In genomic region chr17:75125984-75126383, GRCh38 we compare ENCODE assay signal across 13 cellular contexts. TPM values are rescaled to one million over a fixed set of nuclear protein-coding genes. Genes with fewer than 3 reads are reported as not detected.
DNase-seq lines count a peak whose midpoint lies in the region; ATAC-seq, FAIRE-seq and TF ChIP-seq lines count a peak whose summit lies in the region.
"Had no signal": no experiment of that assay in that cellular context is flagged by ENCODE, and none has a peak within 500 bp of the region (broad histone marks: within the 10 kb centered on the region; RNA-seq: fewer than 3 reads in every experiment).

No MANE protein-coding gene starts in this region.

- H3K9me3 Mint-ChIP-seq in activated naive CD4-positive, alpha-beta T cell treated with anti-CD3 and anti-CD28 coated beads, Interleukin-2, amount 10 ng/mL, durations not matched to agents 7 days and 5 days: no peaks in the 10 kb centered on the region
- H3K9me3 Mint-ChIP-seq in stimulated activated effector memory CD8-positive, alpha-beta T cell treated with anti-CD3 and anti-CD28 coated beads, Interleukin-12 subunit alpha, Interleukin-12 subunit beta, amount 100 ng/mL, for 72 hours: no peaks in the 10 kb centered on the region

- peak; percentile 52 for DNase-seq in activated naive CD4-positive, alpha-beta T cell treated with anti-CD3 and anti-CD28 coated beads, Interleukin-2, amount 10 ng/mL, durations not matched to agents 7 days and 5 days
- no peak for DNase-seq in activated naive CD4-positive, alpha-beta T cell treated with Interleukin-2 at 50 U/mL for 16 hours
- peak; percentile 39 for DNase-seq in OCI-LY7 (ENCODE audit: low spot score)
- peak in 1 of 4 experiments; percentile 15 for DNase-seq in K562 (ENCODE audit: extremely low read depth in 1 of 4, low spot score in 3 of 4)
- no peak for DNase-seq in stimulated activated effector memory CD8-positive, alpha-beta T cell treated with anti-CD3 and anti-CD28 coated beads, Interleukin-12 subunit alpha, Interleukin-12 subunit beta, amount 100 ng/mL, for 72 hours (ENCODE audit: low spot score in 2 of 2)
- DNase-seq in C1 segment of cervical spinal cord (lab: John Stamatoyannopoulos, UW): no peak
- DNase-seq in 8988T: no peak
- DNase-seq: activated T-cell treated with anti-CD3 and anti-CD28 coated beads, Interleukin-2, amount 50 U/mL, for 1 hour; NCI-H2227 treated with DMSO at 0.1 percent for 48 hours; RPMI8226; stimulated activated naive CD4-positive, alpha-beta T cell treated with Interleukin-2 at 50 U/mL for 16 hours had no signal

- no peak for TF ChIP-seq EP300 in K562 (IDR thresholded peaks at IDR 0.05; ENCODE audit: low read length)

- no peaks in the 10 kb centered on the region for H3K9me1 ChIP-seq in K562 (ENCODE audit: control insufficient read depth, insufficient read depth, low read length)

- H4K20me1 ChIP-seq in OCI-LY7 (ENCODE audit: insufficient read depth, low read length) (peaks cover 10% of the 10 kb centered on the region), K562 (replicated peaks; ENCODE audit: control insufficient read depth, insufficient read depth, low read length) (peaks cover 6% of the 10 kb centered on the region; the same call in 1 of the 2 replicates)

- H3K79me2 ChIP-seq in OCI-LY7 (ENCODE audit: insufficient read depth, low read depth, low read length) (peaks cover 15% of the 10 kb centered on the region), K562 (ENCODE audit: control insufficient read depth, insufficient read depth, low read length) (peaks cover 38% of the 10 kb centered on the region)

- in situ Hi-C loops in K562 (cut with MboI): no loop called here

- H3K4me1 Mint-ChIP-seq in activated naive CD4-positive, alpha-beta T cell treated with anti-CD3 and anti-CD28 coated beads, Interleukin-2, amount 10 ng/mL, durations not matched to agents 7 days and 5 days: peaks cover 53% of the 10 kb centered on the region
- H3K4me1 Mint-ChIP-seq in stimulated activated effector memory CD8-positive, alpha-beta T cell treated with anti-CD3 and anti-CD28 coated beads, Interleukin-12 subunit alpha, Interleukin-12 subunit beta, amount 100 ng/mL, for 72 hours: peaks cover 40% of the 10 kb centered on the region

- H3K27me3 Mint-ChIP-seq in activated naive CD4-positive, alpha-beta T cell treated with anti-CD3 and anti-CD28 coated beads, Interleukin-2, amount 10 ng/mL, durations not matched to agents 7 days and 5 days: no peaks in the 10 kb centered on the region

- H3K27ac ChIP-seq in OCI-LY7 (ENCODE audit: low read depth, low read length, poor library complexity, severe bottlenecking) (peak overlapping the region; percentile 3), K562 (ENCODE audit: extremely low read depth, low read depth, low read length) (no peak overlapping the region; the same call in 2 of the 3 replicates)
- H3K27ac ChIP-seq: C4-2B had no signal

- TF ChIP-seq POLR2A in K562 (conservative IDR thresholded peaks at IDR 0.05): no peak

- H3K36me3 ChIP-seq in OCI-LY7 (ENCODE audit: insufficient read depth, low read length) (peaks cover 23% of the 10 kb centered on the region; the same call in 1 of the 2 replicates), K562 (ENCODE audit: control insufficient read depth, insufficient read depth, low read length) (peaks cover 27% of the 10 kb centered on the region; the same call in 2 of the 3 replicates)

- H2AFZ ChIP-seq in OCI-LY7 (ENCODE audit: low read length): no peak overlapping the region
- H2AFZ ChIP-seq in K562 (ENCODE audit: low read depth, low read length): no peak overlapping the region

- peak overlapping the region; percentile 26 for H3K4me3 Mint-ChIP-seq in activated naive CD4-positive, alpha-beta T cell treated with anti-CD3 and anti-CD28 coated beads, Interleukin-2, amount 10 ng/mL, durations not matched to agents 7 days and 5 days
- H3K4me3 Mint-ChIP-seq in stimulated activated effector memory CD8-positive, alpha-beta T cell treated with anti-CD3 and anti-CD28 coated beads, Interleukin-12 subunit alpha, Interleukin-12 subunit beta, amount 100 ng/mL, for 72 hours: no peak overlapping the region

- H3K9me3 ChIP-seq in OCI-LY7 (ENCODE audit: low read length): no peaks in the 10 kb centered on the region
- no peaks in the 10 kb centered on the region for H3K9me3 ChIP-seq in K562 (replicated peaks; ENCODE audit: control insufficient read depth, insufficient read depth, low read depth, low read length)

- intact Hi-C loops in OCI-LY7 (cut with micrococcal nuclease; ENCODE audit: unreplicated experiment): no loop called here
- intact Hi-C loops in K562 (cut with micrococcal nuclease): no loop called here

- WGBS in K562 (ENCODE audit: insufficient coverage, low coverage, missing lambda C conversion rate): 46% methylated on average over 3 of the region's 3 CpGs

- BruUV-seq in OCI-LY7 (replicated peaks; lab: Mats Ljungman, UMichigan): no TSS peak
- no TSS peak for BruUV-seq in K562 (replicated peaks; lab: Mats Ljungman, UMichigan)

- POLR2A ChIA-PET in OCI-LY7 (lab: Charles Lee): interaction anchor here (0.5 to 1.0 kb wide), 4 partner anchors 16 to 283 kb away, joined by 3 to 4 read pairs (median 3); partner anchors contain the start of gene ARMC7
- POLR2A ChIA-PET in K562 (lab: Yijun Ruan, JAX): interaction anchor here (0.6 to 7.6 kb wide), 6 partner anchors 9 to 120 kb away, joined by 3 to 58 read pairs (median 14); partner anchors contain the start of genes ARMC7 and JPT1

- no peak overlapping the region for H3K4me3 ChIP-seq in OCI-LY7 (ENCODE audit: low read depth, low read length, poor library complexity, severe bottlenecking)
- H3K4me3 ChIP-seq in K562: no peak overlapping the region

- H3K4me1 ChIP-seq in OCI-LY7 (ENCODE audit: insufficient read depth, low read length, poor library complexity, severe bottlenecking) (peaks cover 19% of the 10 kb centered on the region), K562 (replicated peaks in 1 of 2; ENCODE audit: control insufficient read depth in 2 of 2, insufficient read depth in 2 of 2, low read length in 2 of 2) (peaks cover 27 to 38% of the 10 kb centered on the region in 2 experiments)

- no peaks in the 10 kb centered on the region for H3K9me2 ChIP-seq in OCI-LY7 (ENCODE audit: insufficient read depth, low read length)

- H3K27ac Mint-ChIP-seq in activated naive CD4-positive, alpha-beta T cell treated with anti-CD3 and anti-CD28 coated beads, Interleukin-2, amount 10 ng/mL, durations not matched to agents 7 days and 5 days: peak overlapping the region; percentile 76
- H3K27ac Mint-ChIP-seq in stimulated activated effector memory CD8-positive, alpha-beta T cell treated with anti-CD3 and anti-CD28 coated beads, Interleukin-12 subunit alpha, Interleukin-12 subunit beta, amount 100 ng/mL, for 72 hours: peak overlapping the region; percentile 69

- CTCF ChIA-PET in activated naive CD4-positive, alpha-beta T cell treated with anti-CD3 and anti-CD28 coated beads, Interleukin-2, amount 10 ng/mL, durations not matched to agents 7 days and 5 days (lab: Charles Lee): interaction anchor here (0.8 to 12.7 kb wide), 4 partner anchors 12 to 76 kb away, joined by 3 to 164 read pairs (median 5); no protein-coding TSS in a partner anchor
- CTCF ChIA-PET in OCI-LY7 (lab: Charles Lee; ENCODE audit: unreplicated experiment) (interaction anchor here (0.9 kb wide), 1 partner anchor 12 kb away, joined by 4 read pairs; no protein-coding TSS in a partner anchor), K562 (lab: Yijun Ruan, JAX; ENCODE audit: low intra/inter-chr PET ratio) (no interaction called here)

- no peak for FAIRE-seq in K562 (lab: Jason Lieb, UNC)

- no peaks in the 10 kb centered on the region for H3K27me3 ChIP-seq in K562 (ENCODE audit: control insufficient read depth in 2 of 2, insufficient read depth in 2 of 2, low read length in 2 of 2)

- H3K9ac ChIP-seq in K562 (ENCODE audit: insufficient read depth in 1 of 2, low read depth in 2 of 2, low read length in 2 of 2): no peak overlapping the region

- no peak for TF ChIP-seq RAD21 in K562 (CRISPR knock-in tag; conservative IDR thresholded peaks at IDR 0.05 in 1 of 2, IDR thresholded peaks at IDR 0.05 in 1 of 2)

- ATAC-seq in K562 (no peak), GM18519 (IDR thresholded peaks at IDR 0.05; ENCODE audit: low FRiP score, unreplicated experiment) (no peak)
- ATAC-seq in stimulated activated effector memory CD8-positive, alpha-beta T cell treated with anti-CD3 and anti-CD28 coated beads, Interleukin-12 subunit alpha, Interleukin-12 subunit beta, amount 100 ng/mL, for 72 hours: no peak

- no peak for TF ChIP-seq CTCF in OCI-LY7 (conservative IDR thresholded peaks at IDR 0.05; ENCODE audit: low read length)
- no peak for TF ChIP-seq CTCF in K562 (IDR thresholded peaks at IDR 0.05 in 2 of 3, conservative IDR thresholded peaks at IDR 0.05 in 1 of 3; ENCODE audit: insufficient read depth in 2 of 3, low read depth in 1 of 3, low read length in 3 of 3)

- peak overlapping the region; percentile 9 for H3K4me2 ChIP-seq in OCI-LY7 (ENCODE audit: low read length)
- no peak overlapping the region for H3K4me2 ChIP-seq in K562 (ENCODE audit: insufficient read depth, low read length)

- peaks cover 30% of the 10 kb centered on the region for H3K36me3 Mint-ChIP-seq in activated naive CD4-positive, alpha-beta T cell treated with anti-CD3 and anti-CD28 coated beads, Interleukin-2, amount 10 ng/mL, durations not matched to agents 7 days and 5 days
- H3K36me3 Mint-ChIP-seq in stimulated activated effector memory CD8-positive, alpha-beta T cell treated with anti-CD3 and anti-CD28 coated beads, Interleukin-12 subunit alpha, Interleukin-12 subunit beta, amount 100 ng/mL, for 72 hours: peaks cover 39% of the 10 kb centered on the region

RNA-seq across cellular contexts. Expression of gene NT5C, which starts 5.6 kb away (rescaled TPM):
- 229 and 259 TPM in 2 replicates for total RNA-seq in OCI-LY7 (2014; rRNA removed; shearing (Covaris generic))
- total RNA-seq in OCI-LY7 (2022): 106 and 107 TPM in 2 replicates
- 23.9 and 63.5 TPM in 2 replicates for total RNA-seq in K562 (2011; cell fraction: chromatin; rRNA removed; ENCODE audit: low replicate concordance)
- 83.5 and 103 TPM in 2 replicates for total RNA-seq in K562 (2011; cell fraction: nucleolus; rRNA removed)
- total RNA-seq in K562 (2011; cell fraction: nucleoplasm; rRNA removed): 34.3 and 56.2 TPM in 2 replicates
- total RNA-seq in K562 (2014; rRNA removed): 150 and 205 TPM in 2 replicates
- 21.5 and 31.6 TPM in 2 replicates for total RNA-seq in K562 (2014; rRNA removed; fragmentation: Illumina TruSeq; extraction: Trizol)
- total RNA-seq in K562 (2015; rRNA removed; fragmentation: Illumina TruSeq; extraction: Trizol): 55.3 and 56.6 TPM in 2 replicates
- total RNA-seq in K562 (2021): 94.3 and 95.0 TPM in 2 replicates
- polyA plus RNA-seq in K562 (2011; rRNA removed): 45.0 and 55.6 TPM in 2 replicates
- polyA plus RNA-seq in K562 (2011; cell fraction: cytosol; rRNA removed): 71.8 and 135 TPM in 2 replicates
- 170 and 227 TPM in 2 replicates for polyA plus RNA-seq in K562 (2011; cell fraction: nucleus; rRNA removed)
- 54.2 and 75.4 TPM in 2 replicates for polyA plus RNA-seq in K562 (2012)
- 31.0 and 40.2 TPM in 2 replicates for polyA plus RNA-seq in K562 (2014; fragmentation: Illumina TruSeq; extraction: Trizol)
- polyA plus RNA-seq in K562 (2014; fragmentation: Nextera tagmentation; extraction: Ambion mirVana): 1 to 10 TPM; 2.9 to 5.0 TPM
- 167 and 175 TPM in 2 replicates for polyA plus RNA-seq in K562 (2014; rRNA removed)
- 6.2 and 7.8 TPM in 2 replicates for polyA minus RNA-seq in K562 (2011; rRNA and poly(A)+ RNA removed)
- 10.3 and 17.4 TPM in 2 replicates for polyA minus RNA-seq in K562 (2011; cell fraction: cytosol; rRNA and poly(A)+ RNA removed)
- polyA minus RNA-seq in K562 (2011; cell fraction: nucleus; rRNA and poly(A)+ RNA removed): 41.6 and 46.9 TPM in 2 replicates

RNA-seq across cellular contexts. Expression of gene ARMC7, which starts 16.2 kb away (rescaled TPM):
- 6.8 and 7.1 TPM in 2 replicates for total RNA-seq in OCI-LY7 (2014; rRNA removed; shearing (Covaris generic))
- total RNA-seq in OCI-LY7 (2022): 16.9 and 19.9 TPM in 2 replicates
- total RNA-seq in K562 (2011; cell fraction: chromatin; rRNA removed; ENCODE audit: low replicate concordance): 16.9 and 36.5 TPM in 2 replicates
- total RNA-seq in K562 (2011; cell fraction: nucleolus; rRNA removed): 20.5 and 25.8 TPM in 2 replicates
- total RNA-seq in K562 (2011; cell fraction: nucleoplasm; rRNA removed): 16.9 and 19.5 TPM in 2 replicates
- total RNA-seq in K562 (2014; rRNA removed): 5.9 and 10.2 TPM in 2 replicates
- 4.1 and 5.1 TPM in 2 replicates for total RNA-seq in K562 (2014; rRNA removed; fragmentation: Illumina TruSeq; extraction: Trizol)
- total RNA-seq in K562 (2015; rRNA removed; fragmentation: Illumina TruSeq; extraction: Trizol): 9.5 and 10.1 TPM in 2 replicates
- total RNA-seq in K562 (2021): 15.2 TPM in 2 replicates
- polyA plus RNA-seq in K562 (2011; rRNA removed): 3.9 and 8.0 TPM in 2 replicates
- polyA plus RNA-seq in K562 (2011; cell fraction: cytosol; rRNA removed): 9.1 and 13.1 TPM in 2 replicates
- 8.4 and 8.7 TPM in 2 replicates for polyA plus RNA-seq in K562 (2011; cell fraction: nucleus; rRNA removed)
- polyA plus RNA-seq in K562 (2012): 15.4 and 16.8 TPM in 2 replicates
- polyA plus RNA-seq in K562 (2014; fragmentation: Illumina TruSeq; extraction: Trizol): 8.7 and 12.7 TPM in 2 replicates
- 1 to 10 TPM; 1.4 to 2.8 TPM for polyA plus RNA-seq in K562 (2014; fragmentation: Nextera tagmentation; extraction: Ambion mirVana)
- polyA plus RNA-seq in K562 (2014; rRNA removed): 5.9 and 8.9 TPM in 2 replicates
- polyA minus RNA-seq in K562 (2011; rRNA and poly(A)+ RNA removed): 8.0 and 8.3 TPM in 2 replicates
- polyA minus RNA-seq in K562 (2011; cell fraction: cytosol; rRNA and poly(A)+ RNA removed): 8.3 and 9.9 TPM in 2 replicates
- polyA minus RNA-seq in K562 (2011; cell fraction: nucleus; rRNA and poly(A)+ RNA removed): 6.9 and 11.7 TPM in 2 replicates

RNA-seq across cellular contexts. Expression of gene JPT1, which starts 28.3 kb away (rescaled TPM):
- total RNA-seq in OCI-LY7 (2014; rRNA removed; shearing (Covaris generic)): 121 and 140 TPM in 2 replicates
- 251 and 253 TPM in 2 replicates for total RNA-seq in OCI-LY7 (2022)
- 60.0 and 81.0 TPM in 2 replicates for total RNA-seq in K562 (2011; cell fraction: chromatin; rRNA removed; ENCODE audit: low replicate concordance)
- total RNA-seq in K562 (2011; cell fraction: nucleolus; rRNA removed): 77.1 and 90.4 TPM in 2 replicates
- total RNA-seq in K562 (2011; cell fraction: nucleoplasm; rRNA removed): 68.9 and 75.0 TPM in 2 replicates
- total RNA-seq in K562 (2014; rRNA removed): 131 and 132 TPM in 2 replicates
- 168 and 185 TPM in 2 replicates for total RNA-seq in K562 (2014; rRNA removed; fragmentation: Illumina TruSeq; extraction: Trizol)
- total RNA-seq in K562 (2015; rRNA removed; fragmentation: Illumina TruSeq; extraction: Trizol): 290 and 292 TPM in 2 replicates
- 243 and 245 TPM in 2 replicates for total RNA-seq in K562 (2021)
- 54.0 and 56.7 TPM in 2 replicates for polyA plus RNA-seq in K562 (2011; rRNA removed)
- polyA plus RNA-seq in K562 (2011; cell fraction: cytosol; rRNA removed): 112 and 122 TPM in 2 replicates
- 68.8 and 82.6 TPM in 2 replicates for polyA plus RNA-seq in K562 (2011; cell fraction: nucleus; rRNA removed)
- polyA plus RNA-seq in K562 (2012): 165 and 353 TPM in 2 replicates
- 276 and 277 TPM in 2 replicates for polyA plus RNA-seq in K562 (2014; fragmentation: Illumina TruSeq; extraction: Trizol)
- polyA plus RNA-seq in K562 (2014; fragmentation: Nextera tagmentation; extraction: Ambion mirVana): 10 to 100 TPM; 67.8 to 77.7 TPM
- polyA plus RNA-seq in K562 (2014; rRNA removed): 144 and 237 TPM in 2 replicates
- 46.8 and 55.1 TPM in 2 replicates for polyA minus RNA-seq in K562 (2011; rRNA and poly(A)+ RNA removed)
- 131 and 146 TPM in 2 replicates for polyA minus RNA-seq in K562 (2011; cell fraction: cytosol; rRNA and poly(A)+ RNA removed)
- polyA minus RNA-seq in K562 (2011; cell fraction: nucleus; rRNA and poly(A)+ RNA removed): 35.1 and 49.8 TPM in 2 replicates

RNA-seq across cellular contexts. Expression of gene SLC16A5, which starts 38.2 kb away (rescaled TPM):
- not detected in 2 replicates for total RNA-seq in OCI-LY7 (2014; rRNA removed; shearing (Covaris generic))
- not detected in 2 replicates for total RNA-seq in OCI-LY7 (2022)
- total RNA-seq in K562 (2011; cell fraction: chromatin; rRNA removed; ENCODE audit: low replicate concordance): 3.1 and 9.9 TPM in 2 replicates
- total RNA-seq in K562 (2011; cell fraction: nucleolus; rRNA removed): 6.2 and 7.8 TPM in 2 replicates
- total RNA-seq in K562 (2011; cell fraction: nucleoplasm; rRNA removed): 3.5 and 5.4 TPM in 2 replicates
- 0.65 and 1.1 TPM in 2 replicates for total RNA-seq in K562 (2014; rRNA removed)
- total RNA-seq in K562 (2014; rRNA removed; fragmentation: Illumina TruSeq; extraction: Trizol): 0.64 and 0.65 TPM in 2 replicates
- 0.33 and 0.75 TPM in 2 replicates for total RNA-seq in K562 (2015; rRNA removed; fragmentation: Illumina TruSeq; extraction: Trizol)
- 2.6 and 3.1 TPM in 2 replicates for total RNA-seq in K562 (2021)
- 1.2 and 1.8 TPM in 2 replicates for polyA plus RNA-seq in K562 (2011; rRNA removed)
- 2.0 and 4.5 TPM in 2 replicates for polyA plus RNA-seq in K562 (2011; cell fraction: cytosol; rRNA removed)
- 8.3 and 12.8 TPM in 2 replicates for polyA plus RNA-seq in K562 (2011; cell fraction: nucleus; rRNA removed)
- polyA plus RNA-seq in K562 (2012): 1.1 and 4.0 TPM in 2 replicates
- 0.91 and 1.8 TPM in 2 replicates for polyA plus RNA-seq in K562 (2014; fragmentation: Illumina TruSeq; extraction: Trizol)
- under 1 TPM; 0.06 to 0.11 TPM for polyA plus RNA-seq in K562 (2014; fragmentation: Nextera tagmentation; extraction: Ambion mirVana)
- 1.8 and 2.4 TPM in 2 replicates for polyA plus RNA-seq in K562 (2014; rRNA removed)
- 0.63 and 0.88 TPM in 2 replicates for polyA minus RNA-seq in K562 (2011; rRNA and poly(A)+ RNA removed)
- 2.2 and 2.7 TPM in 2 replicates for polyA minus RNA-seq in K562 (2011; cell fraction: cytosol; rRNA and poly(A)+ RNA removed)
- 2.2 and 2.4 TPM in 2 replicates for polyA minus RNA-seq in K562 (2011; cell fraction: nucleus; rRNA and poly(A)+ RNA removed)

RNA-seq across cellular contexts. Expression of gene SUMO2, which starts 56.8 kb away (rescaled TPM):
- total RNA-seq in OCI-LY7 (2014; rRNA removed; shearing (Covaris generic)): 286 and 296 TPM in 2 replicates
- total RNA-seq in OCI-LY7 (2022): 628 and 714 TPM in 2 replicates
- total RNA-seq in K562 (2011; cell fraction: chromatin; rRNA removed; ENCODE audit: low replicate concordance): 15.8 and 22.4 TPM in 2 replicates
- total RNA-seq in K562 (2011; cell fraction: nucleolus; rRNA removed): 14.9 and 18.3 TPM in 2 replicates
- 30.7 and 43.9 TPM in 2 replicates for total RNA-seq in K562 (2011; cell fraction: nucleoplasm; rRNA removed)
- 170 and 203 TPM in 2 replicates for total RNA-seq in K562 (2014; rRNA removed)
- total RNA-seq in K562 (2014; rRNA removed; fragmentation: Illumina TruSeq; extraction: Trizol): 379 and 441 TPM in 2 replicates
- 361 and 419 TPM in 2 replicates for total RNA-seq in K562 (2015; rRNA removed; fragmentation: Illumina TruSeq; extraction: Trizol)
- 511 and 520 TPM in 2 replicates for total RNA-seq in K562 (2021)
- 414 and 505 TPM in 2 replicates for polyA plus RNA-seq in K562 (2011; rRNA removed)
- 43.5 and 104 TPM in 2 replicates for polyA plus RNA-seq in K562 (2011; cell fraction: cytosol; rRNA removed)
- 60.3 and 118 TPM in 2 replicates for polyA plus RNA-seq in K562 (2011; cell fraction: nucleus; rRNA removed)
- polyA plus RNA-seq in K562 (2012): 290 and 393 TPM in 2 replicates
- 233 and 262 TPM in 2 replicates for polyA plus RNA-seq in K562 (2014; fragmentation: Illumina TruSeq; extraction: Trizol)
- polyA plus RNA-seq in K562 (2014; fragmentation: Nextera tagmentation; extraction: Ambion mirVana): 100 to 1,000 TPM; 570 to 733 TPM
- 157 and 222 TPM in 2 replicates for polyA plus RNA-seq in K562 (2014; rRNA removed)
- polyA minus RNA-seq in K562 (2011; rRNA and poly(A)+ RNA removed): 133 and 157 TPM in 2 replicates
- 208 and 214 TPM in 2 replicates for polyA minus RNA-seq in K562 (2011; cell fraction: cytosol; rRNA and poly(A)+ RNA removed)
- 9.2 and 28.8 TPM in 2 replicates for polyA minus RNA-seq in K562 (2011; cell fraction: nucleus; rRNA and poly(A)+ RNA removed)

Comparison
In these comparisons a context has a peak if more than half of its experiments do, and no peak if none do; other contexts are left out.
1. DNase-seq: peak in activated naive CD4-positive, alpha-beta T cell treated with anti-CD3 and anti-CD28 coated beads, Interleukin-2, amount 10 ng/mL, durations not matched to agents 7 days and 5 days (single experiment) and OCI-LY7 (single experiment); none in activated naive CD4-positive, alpha-beta T cell treated with Interleukin-2 at 50 U/mL for 16 hours (single experiment), stimulated activated effector memory CD8-positive, alpha-beta T cell treated with anti-CD3 and anti-CD28 coated beads, Interleukin-12 subunit alpha, Interleukin-12 subunit beta, amount 100 ng/mL, for 72 hours (0 of 2), C1 segment of cervical spinal cord (0 of 14) and 8988T (single experiment).